In genomic region chr11:128206476-128206875, GRCh38 we compare ENCODE assay signal across 17 cellular contexts.
DNase-seq lines count a peak whose midpoint lies in the region; ATAC-seq, FAIRE-seq and TF ChIP-seq lines count a peak whose summit lies in the region.
"Had no signal": no experiment of that assay in that cellular context is flagged by ENCODE, and none has a peak within 500 bp of the region (broad histone marks: within the 10 kb centered on the region; RNA-seq: fewer than 3 reads in every experiment).

No MANE protein-coding gene starts in this region.

- H3K27ac Mint-ChIP-seq in Calu3 (ENCODE audit: unreplicated experiment) = peak overlapping the region; percentile 100
- peak overlapping the region; percentile 88 for H3K27ac Mint-ChIP-seq in osteocyte (ENCODE audit: unreplicated experiment)
- H3K27ac Mint-ChIP-seq in natural killer cell treated with Interleukin-12 subunit alpha and Interleukin-12 subunit beta and Interleukin-15 and Interleukin-18, amount 100 ng/mL, for 72 hours = peak overlapping the region in 1 of 2 donors; percentile 50
- H3K27ac Mint-ChIP-seq: CD8-positive, alpha-beta memory T cell had no signal

- H3K9me3 ChIP-seq in RWPE2 (ENCODE audit: severe bottlenecking) = no peaks in the 10 kb centered on the region

- ATAC-seq in RWPE2 (ENCODE audit: low read depth) (no peak), sciatic nerve (no peak)
- ATAC-seq in natural killer cell treated with Interleukin-12 subunit alpha and Interleukin-12 subunit beta and Interleukin-15 and Interleukin-18, amount 100 ng/mL, for 72 hours = no peak

- CTCF ChIA-PET in Calu3 (lab: Charles Lee) = interaction anchor here (0.6 to 1.5 kb wide), 5 partner anchors 34 to 319 kb away, joined by 3 to 5 read pairs (median 3); no protein-coding TSS in a partner anchor

- H3K4me1 Mint-ChIP-seq in Calu3 (ENCODE audit: low read depth, unreplicated experiment) (peaks cover 34% of the 10 kb centered on the region), osteocyte (ENCODE audit: unreplicated experiment) (peaks cover 53% of the 10 kb centered on the region)
- peaks cover 17 to 27% of the 10 kb centered on the region in 2 donors for H3K4me1 Mint-ChIP-seq in natural killer cell treated with Interleukin-12 subunit alpha and Interleukin-12 subunit beta and Interleukin-15 and Interleukin-18, amount 100 ng/mL, for 72 hours (ENCODE audit: low read depth in 2 of 2)

- H3K27me3 Mint-ChIP-seq in Calu3 (ENCODE audit: unreplicated experiment) (no peaks in the 10 kb centered on the region), osteocyte (ENCODE audit: unreplicated experiment) (no peaks in the 10 kb centered on the region)
- no peaks in the 10 kb centered on the region for H3K27me3 Mint-ChIP-seq in natural killer cell treated with Interleukin-12 subunit alpha and Interleukin-12 subunit beta and Interleukin-15 and Interleukin-18, amount 100 ng/mL, for 72 hours
- H3K27me3 Mint-ChIP-seq: CD8-positive, alpha-beta memory T cell had no signal

- TF ChIP-seq CTCF in Calu3 (IDR thresholded peaks at IDR 0.05; ENCODE audit: unreplicated experiment) (no peak), RWPE2 (IDR thresholded peaks at IDR 0.05; ENCODE audit: poor library complexity, severe bottlenecking) (no peak), osteocyte (IDR thresholded peaks at IDR 0.05) (no peak)

- peak; percentile 41 for DNase-seq in Calu3
- no peak for DNase-seq in RWPE2 (ENCODE audit: low spot score)
- DNase-seq in epithelial cell of prostate (ENCODE audit: low read depth, low spot score) = no peak
- DNase-seq in osteocyte (ENCODE audit: extremely low spot score, unreplicated experiment) = no peak
- DNase-seq in natural killer cell treated with Interleukin-12 subunit alpha and Interleukin-12 subunit beta and Interleukin-15 and Interleukin-18, amount 100 ng/mL, for 72 hours (ENCODE audit: low spot score) = no peak
- DNase-seq in HTR-8/SVneo (ENCODE audit: insufficient read length, low spot score) = no peak
- DNase-seq in sciatic nerve (ENCODE audit: low spot score) = no peak
- DNase-seq: C1 segment of cervical spinal cord; CD8-positive, alpha-beta memory T cell; DND-41; H7; NCI-H1092 treated with DMSO at 0.1 percent for 48 hours; NCI-H2081 treated with DMSO at 0.1 percent for 48 hours; NCI-H510A; NCI-H774; RPMI8226; SIG-M5 had no signal

- H3K9me3 Mint-ChIP-seq in Calu3 (ENCODE audit: low read depth, unreplicated experiment) (no peaks in the 10 kb centered on the region), osteocyte (ENCODE audit: unreplicated experiment) (peaks cover 17% of the 10 kb centered on the region)
- peaks cover 11% of the 10 kb centered on the region for H3K9me3 Mint-ChIP-seq in natural killer cell treated with Interleukin-12 subunit alpha and Interleukin-12 subunit beta and Interleukin-15 and Interleukin-18, amount 100 ng/mL, for 72 hours

- H3K4me3 Mint-ChIP-seq in Calu3 (ENCODE audit: low read depth, unreplicated experiment) = no peak overlapping the region
- H3K4me3 Mint-ChIP-seq in osteocyte (ENCODE audit: unreplicated experiment) = no peak overlapping the region
- H3K4me3 Mint-ChIP-seq in natural killer cell treated with Interleukin-12 subunit alpha and Interleukin-12 subunit beta and Interleukin-15 and Interleukin-18, amount 100 ng/mL, for 72 hours = no peak overlapping the region
- H3K4me3 Mint-ChIP-seq: CD8-positive, alpha-beta memory T cell had no signal

- no peaks in the 10 kb centered on the region for H3K27me3 ChIP-seq in RWPE2 (ENCODE audit: insufficient read depth, poor library complexity, severe bottlenecking)

- H3K4me1 ChIP-seq in RWPE2 (ENCODE audit: insufficient read depth, poor library complexity, severe bottlenecking) = peaks cover 48% of the 10 kb centered on the region

- H3K36me3 Mint-ChIP-seq in Calu3 (ENCODE audit: insufficient read depth, unreplicated experiment) = peaks cover 28% of the 10 kb centered on the region
- H3K36me3 Mint-ChIP-seq in osteocyte (ENCODE audit: unreplicated experiment) = no peaks in the 10 kb centered on the region
- H3K36me3 Mint-ChIP-seq in natural killer cell treated with Interleukin-12 subunit alpha and Interleukin-12 subunit beta and Interleukin-15 and Interleukin-18, amount 100 ng/mL, for 72 hours = peaks cover 17% of the 10 kb centered on the region

- no peak for FAIRE-seq in HTR-8/SVneo (lab: Jason Lieb, UNC)

- H3K27ac ChIP-seq in RWPE2 (ENCODE audit: poor library complexity, severe bottlenecking) = peak overlapping the region; percentile 100
- peak overlapping the region; percentile 99 for H3K27ac ChIP-seq in epithelial cell of prostate

- intact Hi-C loops in Calu3 (cut with micrococcal nuclease; ENCODE audit: unreplicated experiment) (no loop called here), sciatic nerve (cut with DNase I) (no loop called here)

- no TSS peak for BruUV-seq in Calu3 (replicated peaks; lab: Mats Ljungman, UMichigan)

- no peak overlapping the region for H3K4me3 ChIP-seq in RWPE2 (ENCODE audit: severe bottlenecking)

- H3K36me3 ChIP-seq in RWPE2 (ENCODE audit: low read depth) = no peaks in the 10 kb centered on the region
